ENCODE assay signal across 8 cellular contexts in the genomic region with DNA sequence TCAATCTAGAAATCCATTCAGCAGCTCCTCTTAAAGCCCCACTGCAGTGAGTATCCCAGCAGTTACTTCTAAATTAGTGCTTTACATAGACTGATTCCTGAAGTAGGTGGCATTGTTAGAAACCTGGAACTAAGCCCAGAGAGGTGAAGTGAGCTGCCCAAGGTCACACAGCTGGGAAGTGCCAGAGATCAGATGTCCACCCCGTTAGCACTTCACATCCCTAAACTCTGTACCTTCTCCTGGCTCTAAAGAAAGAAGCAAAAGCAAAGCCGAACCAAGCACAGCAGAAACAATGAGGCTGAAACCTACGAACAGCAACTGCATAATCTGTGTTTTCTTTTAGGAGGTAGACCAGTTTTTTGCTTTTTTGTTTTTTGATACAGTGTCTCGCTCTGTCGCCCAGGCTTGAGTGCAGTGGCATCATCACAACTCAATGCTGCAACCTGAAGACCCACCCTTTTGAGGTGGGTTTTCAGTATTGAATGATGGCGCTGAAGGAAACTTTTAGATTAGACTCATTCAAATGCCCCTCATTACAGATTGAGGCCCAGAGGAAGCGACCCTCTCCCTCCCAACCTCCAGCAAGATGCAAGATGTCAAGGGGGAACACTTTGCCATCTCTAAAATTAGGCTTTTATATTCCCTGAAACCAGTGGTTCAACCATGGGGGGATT. TPM values are rescaled to one million over a fixed set of nuclear protein-coding genes. Genes with fewer than 3 reads are reported as not detected.
DNase-seq lines count a peak whose midpoint lies in the region; ATAC-seq, FAIRE-seq and TF ChIP-seq lines count a peak whose summit lies in the region.

No MANE protein-coding gene starts in this region.

- TF ChIP-seq CTCF in NB4 (IDR thresholded peaks at IDR 0.05; ENCODE audit: low read depth, low read length) (no peak), H1 (IDR thresholded peaks at IDR 0.05; ENCODE audit: control extremely low read depth in 1 of 3, insufficient read depth in 1 of 3, low read depth in 1 of 3, low read length in 3 of 3) (no peak), neural cell (IDR thresholded peaks at IDR 0.05; ENCODE audit: poor library complexity, severe bottlenecking) (no peak)

- POLR2A ChIA-PET in H1 (lab: Charles Lee; ENCODE audit: partially characterized antibody), result interaction anchor here (1.1 to 42.1 kb wide), 12 partner anchors 5 to 659 kb away, joined by 3 to 1191 read pairs (median 6); a partner anchor contains a TSS

- peaks cover 45 to 97% of the 10 kb centered on the region in 2 experiments for H3K79me2 ChIP-seq in H1 (ENCODE audit: control insufficient read depth in 1 of 2, insufficient read depth in 2 of 2, low read length in 2 of 2)
- peaks cover 17% of the 10 kb centered on the region for H3K79me2 ChIP-seq in neural cell (replicated peaks; ENCODE audit: insufficient read depth, low read length)

- DNase-seq in NB4 (ENCODE audit: low read depth) (no peak), H1 (ENCODE audit: low read depth in 1 of 2, low spot score in 2 of 2) (no peak), NCI-H226 (no peak), GM19240 (ENCODE audit: insufficient read length, low spot score) (no peak)

- H2AK5ac ChIP-seq in H1 (ENCODE audit: low read depth, low read length), result peak overlapping the region; percentile 58

- H2BK20ac ChIP-seq in H1 (ENCODE audit: low read length), result peak overlapping the region; percentile 23; the same call in 1 of the 2 replicates

- TF ChIP-seq RAD21 in H1 (IDR thresholded peaks at IDR 0.05 in 1 of 2, conservative IDR thresholded peaks at IDR 0.05 in 1 of 2; ENCODE audit: low read depth in 2 of 2, low read length in 2 of 2) (no peak), neural cell (conservative IDR thresholded peaks at IDR 0.05) (no peak)

- H4K5ac ChIP-seq in H1 (ENCODE audit: insufficient read length, low read depth, low read length), result peak overlapping the region; percentile 14

- H3K9ac ChIP-seq in BLaER1 (peak overlapping the region; percentile 88), H1 (replicated peaks in 1 of 4; ENCODE audit: extremely low read depth in 1 of 4, low read depth in 3 of 4, low read length in 3 of 4) (peak overlapping the region in 3 of 4 experiments; percentile 21 to 81 (median 55); a peak in 3 of 7 replicates), neural cell (ENCODE audit: low read length) (peak overlapping the region; percentile 82)

- H3K9me3 ChIP-seq in BLaER1 (no peaks in the 10 kb centered on the region), H1 (ENCODE audit: insufficient read depth in 2 of 2, low read depth in 1 of 2, low read length in 1 of 2) (no peaks in the 10 kb centered on the region), neural cell (ENCODE audit: low read length) (no peaks in the 10 kb centered on the region)

- H3K18ac ChIP-seq in H1 (ENCODE audit: extremely low read depth, low read length), result peak overlapping the region; percentile 60

- H3K27ac ChIP-seq in BLaER1 (peak overlapping the region; percentile 99), H1 (ENCODE audit: low read depth, low read length) (peak overlapping the region; percentile 98), neural cell (ENCODE audit: low read length) (peak overlapping the region; percentile 99)

- peaks cover 7% of the 10 kb centered on the region for H3F3A ChIP-seq in neural cell (ENCODE audit: insufficient read depth, low read length, poor library complexity, severe bottlenecking)

- WGBS in H1 (ENCODE audit: extremely low coverage in 1 of 2, insufficient coverage in 1 of 2, insufficient read length in 1 of 2, insufficient replicate concordance in 2 of 2, low coverage in 1 of 2, low lambda C conversion rate in 2 of 2, missing lambda C conversion rate in 1 of 2), 2 experiments, result 79% methylated on average over 7 of the region's 7 CpGs; no CpG with 5 or more reads in 1 of the 2 experiments

- H2BK15ac ChIP-seq in H1 (ENCODE audit: low read length), result peak overlapping the region; percentile 66; the same call in 1 of the 2 replicates

- TF ChIP-seq EP300 in H1 (IDR thresholded peaks at IDR 0.05; ENCODE audit: borderline replicate concordance in 1 of 2, low read depth in 2 of 2, low read length in 2 of 2) (no peak), neural cell (conservative IDR thresholded peaks at IDR 0.05; ENCODE audit: poor library complexity, severe bottlenecking) (no peak)

- no peak overlapping the region for H3K4ac ChIP-seq in H1 (replicated peaks; ENCODE audit: insufficient read length, low read depth, low read length)

- H4K91ac ChIP-seq in H1 (replicated peaks; ENCODE audit: insufficient read length, low read length), result peak overlapping the region; percentile 92

- peak overlapping the region; percentile 99 for H2BK5ac ChIP-seq in H1 (ENCODE audit: low read depth, low read length)

- no peaks in the 10 kb centered on the region for H4K20me1 ChIP-seq in BLaER1
- peaks cover 0 to 2% of the 10 kb centered on the region in 2 experiments for H4K20me1 ChIP-seq in H1 (replicated peaks in 1 of 2; ENCODE audit: control insufficient read depth in 1 of 2, insufficient read depth in 2 of 2, low read length in 2 of 2)
- H4K20me1 ChIP-seq in neural cell (ENCODE audit: insufficient read depth), result no peaks in the 10 kb centered on the region

- H3K4me3 ChIP-seq in BLaER1 (peak overlapping the region; percentile 70; the same call in 1 of the 2 replicates), NB4 (ENCODE audit: low read depth, low read length) (peak overlapping the region; percentile 54), H1 (ENCODE audit: extremely low read depth in 1 of 4, insufficient read depth in 2 of 4, low read depth in 3 of 4, low read length in 4 of 4) (no peak overlapping the region; a peak in 1 of 8 replicates), neural cell (ENCODE audit: low read length) (no peak overlapping the region)

- H3K23ac ChIP-seq in H1 (ENCODE audit: insufficient read length), result no peak overlapping the region

- peak overlapping the region; percentile 89 for H2BK12ac ChIP-seq in H1 (ENCODE audit: low read depth, low read length)

- no peaks in the 10 kb centered on the region for H3K27me3 ChIP-seq in BLaER1
- H3K27me3 ChIP-seq in H1 (replicated peaks in 1 of 4; ENCODE audit: control insufficient read depth in 3 of 4, extremely low read depth in 1 of 4, insufficient read depth in 3 of 4, low read length in 3 of 4), result no peaks in the 10 kb centered on the region
- no peaks in the 10 kb centered on the region for H3K27me3 ChIP-seq in neural cell (ENCODE audit: insufficient read depth, low read depth, low read length)

- H3K56ac ChIP-seq in H1 (replicated peaks; ENCODE audit: insufficient read length, low read depth, low read length), result peak overlapping the region; percentile 17

- H3K23me2 ChIP-seq in H1 (ENCODE audit: low read depth, low read length), result no peaks in the 10 kb centered on the region; the same call in 1 of the 2 replicates

- H3K36me3 ChIP-seq in BLaER1 (no peaks in the 10 kb centered on the region), H1 (ENCODE audit: control insufficient read depth in 2 of 4, insufficient read depth in 4 of 4, low read length in 3 of 4) (peaks cover 0 to 20% (median under 1%) of the 10 kb centered on the region in 4 experiments; a peak in 4 of 8 replicates), neural cell (ENCODE audit: insufficient read depth, low read length) (no peaks in the 10 kb centered on the region)

- H3K9me2 ChIP-seq in neural cell (ENCODE audit: insufficient read depth, low read length), result no peaks in the 10 kb centered on the region

- H3K4me2 ChIP-seq in BLaER1, result peak overlapping the region; percentile 98
- peak overlapping the region in 1 of 2 experiments; percentile 67; a peak in 2 of 4 replicates for H3K4me2 ChIP-seq in H1 (ENCODE audit: insufficient read depth in 1 of 2, low read depth in 2 of 2, low read length in 2 of 2)
- no peak overlapping the region for H3K4me2 ChIP-seq in neural cell (ENCODE audit: low read length)

- no peak for FAIRE-seq in H1 (lab: Jason Lieb, UNC)

- peaks cover 7% of the 10 kb centered on the region; the same call in 1 of the 2 replicates for H3K79me1 ChIP-seq in H1 (ENCODE audit: low read depth, low read length)

- H2AFZ ChIP-seq in H1 (ENCODE audit: low read length) (no peak overlapping the region), neural cell (ENCODE audit: low read depth, low read length) (peak overlapping the region; percentile 29)

- H3K4me1 ChIP-seq in BLaER1, result peaks cover 62% of the 10 kb centered on the region
- peaks cover 48 to 66% (median 56%) of the 10 kb centered on the region in 4 experiments for H3K4me1 ChIP-seq in H1 (replicated peaks in 1 of 4; ENCODE audit: control insufficient read depth in 3 of 4, insufficient read depth in 4 of 4, low read length in 3 of 4)

- H4K8ac ChIP-seq in H1 (ENCODE audit: extremely low read depth, insufficient read depth, low read length), result no peak overlapping the region

- no peak overlapping the region for H3K14ac ChIP-seq in H1 (ENCODE audit: insufficient read length)

- CTCF ChIA-PET in H1 (lab: Charles Lee; ENCODE audit: partially characterized antibody), result interaction anchor here (0.7 to 8.4 kb wide), 5 partner anchors 10 to 87 kb away, joined by 3 to 86 read pairs (median 8); no protein-coding TSS in a partner anchor

- TF ChIP-seq POLR2A in NB4 (IDR thresholded peaks at IDR 0.05; ENCODE audit: extremely low read depth, insufficient read length) (no peak), H1 (IDR thresholded peaks at IDR 0.05; ENCODE audit: control extremely low read depth in 1 of 2, low read depth in 2 of 2, low read length in 2 of 2) (no peak)

- ATAC-seq in HG03280 (IDR thresholded peaks at IDR 0.05; ENCODE audit: unreplicated experiment), result no peak
- ATAC-seq in HG02623 (IDR thresholded peaks at IDR 0.05; ENCODE audit: unreplicated experiment), result no peak

- peak overlapping the region; percentile 45 for H2BK120ac ChIP-seq in H1 (replicated peaks; ENCODE audit: low read depth, low read length)

TF ChIP-seq in H1, 55 proteins besides CTCF, POLR2A, EP300 and RAD21 (continues in another document):
- TF ChIP-seq KDM1A (IDR thresholded peaks at IDR 0.05; ENCODE audit: borderline replicate concordance, low read length) (peak; percentile 88), TAF1 (IDR thresholded peaks at IDR 0.05; ENCODE audit: low read depth, low read length) (no peak)

TF ChIP-seq in neural cell, 6 proteins besides CTCF, POLR2A, EP300 and RAD21 (continues in another document):
- no peak for TF ChIP-seq TAF1 (IDR thresholded peaks at IDR 0.05; ENCODE audit: low read depth)

RNA-seq across cellular contexts. Expression of a gene that starts 3.2 kb away (rescaled TPM):
- 163 TPM in 2 replicates for total RNA-seq in H1 (2021; fragmentation: NEBNext Ultra II Directional; extraction: Animal tissue kit (Norgen Biotek cat#: 25700))
- polyA plus RNA-seq in H1 (2011; rRNA removed) (50.5 and 58.5 TPM in 2 replicates), neural cell (16.8 and 20.5 TPM in 2 replicates)
- 66.1 TPM for polyA plus RNA-seq in H1 (2011; cell fraction: cytosol; rRNA removed)
- 123 TPM for polyA plus RNA-seq in H1 (2011; cell fraction: nucleus; rRNA removed)
- 71.7 to 113 TPM (median 77.5 TPM) in 4 replicates for polyA plus RNA-seq in H1 (2012, experiment 1 of 2)
- polyA plus RNA-seq in H1 (2012, experiment 2 of 2), result 9.8 TPM
- polyA plus RNA-seq in H1 (2013, experiment 1 of 2), result 70.7 TPM
- 69.6 TPM for polyA plus RNA-seq in H1 (2013, experiment 2 of 2)
- 67.9 and 102 TPM in 2 replicates for polyA minus RNA-seq in H1 (2011; rRNA and poly(A)+ RNA removed)
- 53.2 TPM for polyA minus RNA-seq in H1 (2011; cell fraction: cytosol; rRNA and poly(A)+ RNA removed)
- polyA minus RNA-seq in H1 (2011; cell fraction: nucleus; rRNA and poly(A)+ RNA removed), result 91.2 TPM
- 35.3 and 42.6 TPM in 2 replicates for polyA minus RNA-seq in neural cell

Comparison
In these comparisons a context has a peak if more than half of its experiments do, and no peak if none do; other contexts are left out.
1. H3K4me3 ChIP-seq: peak in BLaER1 (single experiment) and NB4 (single experiment); none in H1 (0 of 4) and neural cell (single experiment).
2. Peak in every context shown above with its lines, with median percentiles within 50 percentile points of each other: H3K27ac ChIP-seq and H3K9ac ChIP-seq.